6 cellular contexts compared by ENCODE assay signal in genomic region chr6:26497610-26498009, GRCh38. TPM values are rescaled to one million over a fixed set of nuclear protein-coding genes. Genes with fewer than 3 reads are reported as not detected.
"Had no signal": no experiment of that assay in that cellular context is flagged by ENCODE, and none has a peak within 500 bp of the region (broad histone marks: within the 10 kb centered on the region; RNA-seq: fewer than 3 reads in every experiment).

No MANE protein-coding gene starts in this region.

- H3K4me3 ChIP-seq: GM23338 had no signal

- H3K4me2 ChIP-seq: GM23338 had no signal

- H2AFZ ChIP-seq: GM23338 had no signal

- DNase-seq: H9, HCEC 1CT had no signal

- H3K27ac ChIP-seq: HL-60 had no signal

- ATAC-seq: GM23338, HepG2 had no signal

RNA-seq across cellular contexts. Expression of gene BTN1A1, which starts 2.5 kb away (rescaled TPM):
- total RNA-seq: HepG2, HT1080 had no signal
